8 cellular contexts compared by ENCODE assay signal in the genomic region with DNA sequence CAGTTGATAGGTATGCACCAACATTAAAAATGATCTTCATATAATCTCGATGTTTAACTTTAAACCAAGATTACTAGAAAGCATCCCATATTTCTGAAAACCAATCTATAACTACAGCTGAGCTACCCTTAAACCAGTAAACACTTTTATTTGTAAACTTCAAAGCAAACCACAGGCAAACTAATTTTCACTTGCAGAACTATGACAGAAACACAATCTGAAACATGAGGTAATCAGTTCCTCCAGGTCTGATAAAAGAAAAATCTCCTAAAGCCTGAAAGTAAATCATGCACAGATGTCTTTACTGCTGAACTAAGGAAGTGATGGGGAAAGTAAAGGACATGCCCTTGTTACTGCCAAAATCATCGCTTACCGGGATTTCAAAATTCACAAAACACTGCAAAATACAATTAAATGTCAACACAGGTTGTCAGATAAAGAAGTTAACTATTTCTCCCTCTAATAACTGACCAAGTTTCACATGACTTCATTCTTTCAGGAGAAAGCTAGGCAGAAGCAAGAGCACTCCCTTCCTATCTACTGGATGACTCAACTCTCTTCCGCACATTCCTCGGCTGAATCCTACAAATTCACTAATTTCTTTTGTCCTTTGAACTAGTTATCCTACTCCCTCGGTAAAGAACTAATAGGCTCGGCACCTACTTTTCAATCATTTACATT. TPM values are rescaled to one million over a fixed set of nuclear protein-coding genes. Genes with fewer than 3 reads are reported as not detected.
DNase-seq lines count a peak whose midpoint lies in the region; ATAC-seq and TF ChIP-seq lines count a peak whose summit lies in the region.

No MANE protein-coding gene starts in this region.

- no peaks in the 10 kb centered on the region; the same call in 1 of the 2 replicates for H3K36me3 ChIP-seq in SJCRH30
- H3K36me3 ChIP-seq in neutrophil = no peaks in the 10 kb centered on the region

- no peak overlapping the region for H2BK20ac ChIP-seq in H9 (ENCODE audit: low read depth, low read length, poor library complexity, severe bottlenecking)

- H3K27me3 ChIP-seq in H9 (ENCODE audit: insufficient read depth, low read length) = no peaks in the 10 kb centered on the region
- H3K27me3 ChIP-seq in SJCRH30 = no peaks in the 10 kb centered on the region
- H3K27me3 ChIP-seq in neutrophil = no peaks in the 10 kb centered on the region

- H2BK120ac ChIP-seq in H9 (ENCODE audit: low read depth, low read length, poor library complexity, severe bottlenecking) = no peak overlapping the region

- H4K91ac ChIP-seq in H9 (ENCODE audit: insufficient read length, low read depth, low read length) = no peak overlapping the region

- no peak overlapping the region for H3K4ac ChIP-seq in H9 (ENCODE audit: low read depth, low read length)

- H3K27me3 Mint-ChIP-seq in H9 (ENCODE audit: low read depth) = no peaks in the 10 kb centered on the region; the same call in 1 of the 2 replicates

- no peak overlapping the region for H4K8ac ChIP-seq in H9 (replicated peaks; ENCODE audit: insufficient read length, low read depth, low read length)

- peaks cover 8% of the 10 kb centered on the region; the same call in 1 of the 2 replicates for H3K79me2 ChIP-seq in H9 (ENCODE audit: insufficient read depth, low read length)

- no peak for TF ChIP-seq CTCF in H9 (conservative IDR thresholded peaks at IDR 0.05)
- no peak for TF ChIP-seq CTCF in epithelial cell of esophagus (IDR thresholded peaks at IDR 0.05; ENCODE audit: insufficient read depth, low read depth, low read length, missing control alignments)
- TF ChIP-seq CTCF in neutrophil (IDR thresholded peaks at IDR 0.05) = no peak

- peaks cover 3% of the 10 kb centered on the region for H3K23me2 ChIP-seq in H9 (ENCODE audit: insufficient read length, low read depth, low read length, poor library complexity, severe bottlenecking)

- H3K23ac ChIP-seq in H9 (ENCODE audit: insufficient read length, low read depth, low read length) = no peak overlapping the region

- no peak overlapping the region for H3K56ac ChIP-seq in H9 (ENCODE audit: insufficient read length, low read depth, low read length)

- H3K4me3 ChIP-seq in SJCRH30 (peak overlapping the region; percentile 69), epithelial cell of esophagus (ENCODE audit: low read length) (peak overlapping the region; percentile 69), neutrophil (ENCODE audit: low read depth in 1 of 2, low read length in 1 of 2) (peak overlapping the region in 1 of 2 experiments; percentile 95)

- no CpG with 5 or more reads among the region's 7 CpGs for WGBS in H9 (ENCODE audit: extremely low coverage, insufficient read length, low lambda C conversion rate)

- peaks cover 5% of the 10 kb centered on the region; the same call in 1 of the 2 replicates for H3K4me1 ChIP-seq in H9 (ENCODE audit: insufficient read depth, low read length)
- peaks cover 7% of the 10 kb centered on the region; the same call in 1 of the 2 replicates for H3K4me1 ChIP-seq in SJCRH30
- H3K4me1 ChIP-seq in neutrophil (ENCODE audit: control insufficient read depth in 1 of 2, insufficient read depth in 1 of 2, low read depth in 1 of 2, low read length in 1 of 2) = peaks cover 24 to 30% of the 10 kb centered on the region in 2 experiments

- H3K14ac ChIP-seq in H9 (ENCODE audit: insufficient read depth, low read length) = no peak overlapping the region

- no peak for ATAC-seq in GM21526 (IDR thresholded peaks at IDR 0.05; ENCODE audit: low FRiP score, unreplicated experiment)

- peak; percentile 63 for DNase-seq in COLO829 (ENCODE audit: low spot score)
- DNase-seq in H9 = no peak
- peak in 1 of 2 experiments; percentile 29 for DNase-seq in SJCRH30
- peak; percentile 76 for DNase-seq in epithelial cell of esophagus (ENCODE audit: low read depth)
- no peak for DNase-seq in stimulated activated naive CD4-positive, alpha-beta T cell treated with Interleukin-2 at 50 U/mL for 16 hours (lab: John Stamatoyannopoulos, UW)
- DNase-seq in NCI-H1417 treated with DMSO at 0.1 percent for 48 hours (lab: John Stamatoyannopoulos, UW) = no peak

- no peak overlapping the region for H4K5ac ChIP-seq in H9 (ENCODE audit: insufficient read length, low read depth, low read length)

- H3K9ac ChIP-seq in H9 (ENCODE audit: extremely low read depth, insufficient read length, low read length) = no peak overlapping the region

- peak overlapping the region; percentile 89 for H3K4me2 ChIP-seq in H9 (ENCODE audit: insufficient read depth, insufficient read length, low read length)

- H3K4me3 Mint-ChIP-seq in H9 = peak overlapping the region; percentile 77 to 88

- H3K18ac ChIP-seq in H9 (ENCODE audit: insufficient read length, low read depth, low read length) = no peak overlapping the region

- H3T11ph ChIP-seq in H9 (ENCODE audit: low read length) = no peak overlapping the region

- H3K9me3 Mint-ChIP-seq in H9 = no peaks in the 10 kb centered on the region; a peak in 1 of 5 replicates

- no peak overlapping the region for H2BK15ac ChIP-seq in H9 (ENCODE audit: low read depth, low read length)

- no peak overlapping the region for H2AK5ac ChIP-seq in H9 (ENCODE audit: insufficient read length, low read length)

- H2BK5ac ChIP-seq in H9 (ENCODE audit: insufficient read length, low read length) = no peak overlapping the region

- no peaks in the 10 kb centered on the region for H4K20me1 ChIP-seq in H9 (ENCODE audit: control insufficient read depth, insufficient read depth, insufficient read length)

- no peak overlapping the region for H2BK12ac ChIP-seq in H9 (ENCODE audit: insufficient read length, low read depth, low read length)

- H3K79me1 ChIP-seq in H9 (ENCODE audit: insufficient read depth, low read depth, low read length, poor library complexity, severe bottlenecking) = no peaks in the 10 kb centered on the region

- H3K36me3 Mint-ChIP-seq in H9 (ENCODE audit: insufficient read depth in 1 of 3, low read depth in 3 of 3) = peaks cover 2 to 5% (median 2%) of the 10 kb centered on the region in 3 experiments; a peak in 2 of 7 replicates

- no peaks in the 10 kb centered on the region for H3K9me3 ChIP-seq in H9 (ENCODE audit: control insufficient read depth, low read depth, low read length)
- no peaks in the 10 kb centered on the region for H3K9me3 ChIP-seq in SJCRH30 (replicated peaks)
- no peaks in the 10 kb centered on the region for H3K9me3 ChIP-seq in neutrophil

- H3K27ac ChIP-seq in H9 (ENCODE audit: insufficient read length, low read depth, low read length) = no peak overlapping the region
- H3K27ac ChIP-seq in SJCRH30 = no peak overlapping the region; the same call in 1 of the 2 replicates
- peak overlapping the region; percentile 39 for H3K27ac ChIP-seq in neutrophil

- H3K4me1 Mint-ChIP-seq in H9 = peaks cover 37 to 40% of the 10 kb centered on the region in 2 experiments

- no peak overlapping the region for H2AFZ ChIP-seq in H9 (ENCODE audit: low read length)

- no peak overlapping the region for H3K27ac Mint-ChIP-seq in H9

RNA-seq across cellular contexts. Expression of a gene that starts 1.5 kb away (rescaled TPM):
- total RNA-seq in H9 (2021) = 11.2 and 14.9 TPM in 2 replicates
- total RNA-seq in SJCRH30 (2014; rRNA removed; shearing (Covaris generic)) = 8.2 and 13.6 TPM in 2 replicates

Comparison
In these comparisons a context has a peak if more than half of its experiments do, and no peak if none do; other contexts are left out.
1. DNase-seq: peak in COLO829 (single experiment) and epithelial cell of esophagus (single experiment); none in H9 (single experiment), stimulated activated naive CD4-positive, alpha-beta T cell treated with Interleukin-2 at 50 U/mL for 16 hours (single experiment) and NCI-H1417 treated with DMSO at 0.1 percent for 48 hours (single experiment).